Comparison of ENCODE assay signal across 11 cellular contexts in the genomic region with DNA sequence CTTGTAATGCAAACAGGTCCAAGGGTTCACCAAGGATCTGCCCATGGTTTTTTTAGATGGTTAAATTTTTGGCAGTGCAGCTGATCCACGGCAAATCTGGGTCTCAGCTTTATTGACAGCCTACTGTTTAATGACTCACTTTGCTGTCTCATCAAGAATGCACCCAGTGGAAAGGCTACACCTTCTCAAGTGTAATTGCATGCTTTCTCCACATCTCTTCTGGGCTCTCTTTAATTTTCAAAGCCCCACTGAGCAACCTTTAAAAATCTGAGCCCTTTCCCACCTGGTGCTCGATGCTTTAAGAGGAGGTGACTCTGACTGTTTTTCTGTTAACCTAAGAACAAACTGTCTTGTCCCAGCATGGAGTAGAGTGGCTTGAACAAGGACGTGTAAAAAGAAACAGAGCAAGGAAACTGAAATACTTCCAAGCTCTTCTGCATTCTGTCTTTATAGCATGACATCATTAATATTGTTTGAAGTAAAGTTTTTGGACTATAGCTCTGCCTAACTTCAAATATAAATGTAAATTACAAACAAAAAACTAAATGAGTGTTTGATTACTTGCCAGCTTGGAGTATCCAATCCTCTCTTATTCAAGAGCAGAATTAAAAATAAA.
DNase-seq lines count a peak whose midpoint lies in the region; ATAC-seq, FAIRE-seq and TF ChIP-seq lines count a peak whose summit lies in the region.
"Had no signal": no experiment of that assay in that cellular context is flagged by ENCODE, and none has a peak within 500 bp of the region (broad histone marks: within the 10 kb centered on the region; RNA-seq: fewer than 3 reads in every experiment).

No MANE protein-coding gene starts in this region.

- H3K27ac Mint-ChIP-seq in type B pancreatic cell = peak overlapping the region; percentile 58

- H3K4me3 ChIP-seq in cardiac muscle cell = no peak overlapping the region

- H3K9me3 Mint-ChIP-seq in type B pancreatic cell = peaks cover 11% of the 10 kb centered on the region

- ATAC-seq in Right ventricle myocardium superior (ENCODE audit: poor library complexity) (no peak), GM18505 (IDR thresholded peaks at IDR 0.05; ENCODE audit: unreplicated experiment) (no peak)

- H3K27me3 ChIP-seq in cardiac muscle cell = no peaks in the 10 kb centered on the region

- peaks cover 6% of the 10 kb centered on the region for H3K36me3 Mint-ChIP-seq in type B pancreatic cell
- H3K36me3 Mint-ChIP-seq: CD4-positive, CD25-positive, alpha-beta regulatory T cell had no signal

- TF ChIP-seq CTCF in cardiac muscle cell (IDR thresholded peaks at IDR 0.05; ENCODE audit: low read depth, low read length) = peak; percentile 8
- peak; percentile 32 for TF ChIP-seq CTCF in type B pancreatic cell (conservative IDR thresholded peaks at IDR 0.05)

- DNase-seq in cardiac muscle cell (ENCODE audit: low read depth in 1 of 2, low spot score in 1 of 2) = peak in 1 of 2 donors; percentile 47
- DNase-seq in Right ventricle myocardium superior = no peak
- DNase-seq in RCC 7860 (ENCODE audit: low spot score) = peak; percentile 69
- peak; percentile 37 for DNase-seq in fibroblast of the conjunctiva (ENCODE audit: low read depth)
- no peak for DNase-seq in type B pancreatic cell (ENCODE audit: extremely low spot score, unreplicated experiment)
- no peak for DNase-seq in middle frontal gyrus (ENCODE audit: extremely low spot score, low spot score)
- no peak for DNase-seq in AML-193 (lab: John Stamatoyannopoulos, UW)
- DNase-seq: CD4-positive, CD25-positive, alpha-beta regulatory T cell; effector CD8-positive, alpha-beta T cell; stimulated activated CD4-positive, alpha-beta T cell treated with anti-CD3 and anti-CD28 coated beads, Interleukin-4, amount 100 ng/mL, for 4 hours had no signal

- FAIRE-seq in RCC 7860 (lab: Jason Lieb, UNC) = peak; percentile 84

- H3K4me1 ChIP-seq in cardiac muscle cell (ENCODE audit: low read depth) = peaks cover 31% of the 10 kb centered on the region

- H3K4me3 Mint-ChIP-seq in type B pancreatic cell = no peak overlapping the region
- H3K4me3 Mint-ChIP-seq: CD4-positive, CD25-positive, alpha-beta regulatory T cell had no signal

- H3K4me1 Mint-ChIP-seq in type B pancreatic cell (ENCODE audit: unreplicated experiment) = peaks cover 40% of the 10 kb centered on the region

- H3K9me3 ChIP-seq in cardiac muscle cell (ENCODE audit: low read depth) = no peaks in the 10 kb centered on the region

- peak overlapping the region; percentile 3 for H3K27ac ChIP-seq in cardiac muscle cell

- TF ChIP-seq POLR2A in GM18505 (IDR thresholded peaks at IDR 0.05; ENCODE audit: borderline replicate concordance, extremely low read depth, insufficient read depth, insufficient read length) = no peak

- intact Hi-C loops in Right ventricle myocardium superior (cut with DNase I) = no loop called here

- no peaks in the 10 kb centered on the region for H3K36me3 ChIP-seq in cardiac muscle cell

- H3K27me3 Mint-ChIP-seq in type B pancreatic cell = no peaks in the 10 kb centered on the region
- H3K27me3 Mint-ChIP-seq: CD4-positive, CD25-positive, alpha-beta regulatory T cell had no signal

Comparison
In these comparisons a context has a peak if more than half of its experiments do, and no peak if none do; other contexts are left out.
1. DNase-seq: peak in RCC 7860 (single experiment) and fibroblast of the conjunctiva (single experiment); none in Right ventricle myocardium superior (single experiment), type B pancreatic cell (single experiment), middle frontal gyrus (single experiment) and AML-193 (0 of 2).